8 cellular contexts compared by ENCODE assay signal in the genomic region with DNA sequence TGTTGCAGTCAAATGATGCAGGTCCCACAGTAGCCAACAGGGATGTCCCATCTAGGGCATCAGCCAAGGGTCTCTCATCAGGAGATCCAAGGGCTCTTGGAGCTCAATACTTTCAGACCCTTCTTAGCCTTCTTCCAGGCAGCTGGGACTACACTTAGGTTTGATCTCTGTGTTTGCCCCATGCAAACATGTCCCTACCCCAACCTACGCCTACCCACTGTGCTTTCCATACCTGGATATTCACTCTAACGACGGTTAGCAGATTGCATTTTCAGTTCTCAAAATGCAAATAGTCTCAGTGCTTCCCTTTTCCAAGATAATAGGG. TPM values are rescaled to one million over a fixed set of nuclear protein-coding genes. Genes with fewer than 3 reads are reported as not detected.
DNase-seq lines count a peak whose midpoint lies in the region; ATAC-seq and TF ChIP-seq lines count a peak whose summit lies in the region.

No MANE protein-coding gene starts in this region.

- peak overlapping the region; percentile 86 for H3K27ac Mint-ChIP-seq in activated CD8-positive, alpha-beta memory T cell treated with anti-CD3 and anti-CD28 coated beads, Interleukin-2, amount 10 ng/mL, durations not matched to agents 7 days and 5 days

- peaks cover 0 to 12% of the 10 kb centered on the region in 2 donors for H3K36me3 ChIP-seq in gastroesophageal sphincter

- DNase-seq in activated CD8-positive, alpha-beta memory T cell treated with anti-CD3 and anti-CD28 coated beads, Interleukin-2, amount 10 ng/mL, durations not matched to agents 7 days and 5 days, result no peak
- no peak for DNase-seq in activated CD8-positive, alpha-beta memory T cell treated with anti-CD3 and anti-CD28 coated beads, Interleukin-2, amount 50 U/mL, for 48 hours
- DNase-seq in GM10248 (ENCODE audit: extremely low spot score), result no peak
- no peak for DNase-seq in NCI-H2107 treated with DMSO at 0.1 percent for 48 hours (lab: John Stamatoyannopoulos, UW; ENCODE audit: unreplicated experiment)

- no peaks in the 10 kb centered on the region for H3K9me3 Mint-ChIP-seq in activated CD8-positive, alpha-beta memory T cell treated with anti-CD3 and anti-CD28 coated beads, Interleukin-2, amount 10 ng/mL, durations not matched to agents 7 days and 5 days (ENCODE audit: low read depth)

- H3K27ac ChIP-seq in VCaP, result peak overlapping the region; percentile 84
- H3K27ac ChIP-seq in gastroesophageal sphincter, result peak overlapping the region in 3 of 4 donors; percentile 92 to 98 (median 97)
- H3K27ac ChIP-seq in temporal lobe (ENCODE audit: low read depth, low read length), result peak overlapping the region; percentile 86

- CTCF ChIA-PET in activated CD8-positive, alpha-beta memory T cell treated with anti-CD3 and anti-CD28 coated beads, Interleukin-2, amount 10 ng/mL, durations not matched to agents 7 days and 5 days (lab: Charles Lee), result interaction anchor here (0.5 to 6.8 kb wide), 34 partner anchors 9 to 518 kb away, joined by 3 to 125 read pairs (median 6); a partner anchor contains a TSS
- CTCF ChIA-PET in GM10248 (lab: Yijun Ruan, JAX), result interaction anchor here (0.6 to 15.2 kb wide), 41 partner anchors 8 to 575 kb away, joined by 3 to 503 read pairs (median 5); a partner anchor contains a TSS

- peaks cover 11% of the 10 kb centered on the region for H3K4me1 Mint-ChIP-seq in activated CD8-positive, alpha-beta memory T cell treated with anti-CD3 and anti-CD28 coated beads, Interleukin-2, amount 10 ng/mL, durations not matched to agents 7 days and 5 days

- H3K36me3 Mint-ChIP-seq in activated CD8-positive, alpha-beta memory T cell treated with anti-CD3 and anti-CD28 coated beads, Interleukin-2, amount 10 ng/mL, durations not matched to agents 7 days and 5 days, result no peaks in the 10 kb centered on the region

- TF ChIP-seq CTCF in VCaP (conservative IDR thresholded peaks at IDR 0.05) (peak; percentile 27), gastroesophageal sphincter (IDR thresholded peaks at IDR 0.05) (no peak), GM10248 (IDR thresholded peaks at IDR 0.05; ENCODE audit: control extremely low read depth, extremely low read depth, low read depth, missing control alignments) (no peak)

- no peaks in the 10 kb centered on the region for H3K27me3 Mint-ChIP-seq in activated CD8-positive, alpha-beta memory T cell treated with anti-CD3 and anti-CD28 coated beads, Interleukin-2, amount 10 ng/mL, durations not matched to agents 7 days and 5 days

- no peak for ATAC-seq in activated CD8-positive, alpha-beta memory T cell treated with anti-CD3 and anti-CD28 coated beads, Interleukin-2, amount 10 ng/mL, durations not matched to agents 7 days and 5 days
- ATAC-seq in gastroesophageal sphincter (no peak), GM21717 (IDR thresholded peaks at IDR 0.05; ENCODE audit: unreplicated experiment) (no peak)

- WGBS in gastroesophageal sphincter (ENCODE audit: low coverage in 1 of 2), 2 donors, result 26 to 41% methylated on average over 3 of the region's 3 CpGs

- no peak for TF ChIP-seq POLR2A in gastroesophageal sphincter (IDR thresholded peaks at IDR 0.05)

- peak overlapping the region; percentile 88 for H3K4me3 Mint-ChIP-seq in activated CD8-positive, alpha-beta memory T cell treated with anti-CD3 and anti-CD28 coated beads, Interleukin-2, amount 10 ng/mL, durations not matched to agents 7 days and 5 days

- no peak for TF ChIP-seq EP300 in gastroesophageal sphincter (IDR thresholded peaks at IDR 0.05)

- H3K9me3 ChIP-seq in gastroesophageal sphincter, result no peaks in the 10 kb centered on the region

- peak overlapping the region; percentile 79 to 91 for H3K4me3 ChIP-seq in gastroesophageal sphincter

- H3K27me3 ChIP-seq in gastroesophageal sphincter, result no peaks in the 10 kb centered on the region

- POLR2A ChIA-PET in GM10248 (lab: Yijun Ruan, JAX), result interaction anchor here (0.6 kb wide), 1 partner anchor 320 kb away, joined by 4 read pairs; no protein-coding TSS in a partner anchor

- H3K4me1 ChIP-seq in gastroesophageal sphincter, result peaks cover 0 to 20% (median 6%) of the 10 kb centered on the region in 3 donors

RNA-seq across cellular contexts. Expression of a gene that starts 0.8 kb away (rescaled TPM):
- 10 to 100 TPM in 1 of 2 experiments, 1 to 10 TPM in 1; 9.8 to 10.5 TPM for total RNA-seq in activated CD8-positive, alpha-beta memory T cell treated with anti-CD3 and anti-CD28 coated beads, Interleukin-2, amount 10 ng/mL, durations not matched to agents 7 days and 5 days
- total RNA-seq in gastroesophageal sphincter (10 to 100 TPM; 27.7 to 53.8 (median 43.5) TPM), temporal lobe (53.1 TPM)

RNA-seq across cellular contexts. Expression of a gene that starts 13.7 kb away (rescaled TPM):
- total RNA-seq in activated CD8-positive, alpha-beta memory T cell treated with anti-CD3 and anti-CD28 coated beads, Interleukin-2, amount 10 ng/mL, durations not matched to agents 7 days and 5 days, result 1 to 10 TPM; 2.2 to 4.7 TPM
- 10 to 100 TPM; 12.6 to 21.3 (median 17.6) TPM for total RNA-seq in gastroesophageal sphincter
- total RNA-seq in temporal lobe, result 19.9 TPM
